ENCODE assay signal across 12 cellular contexts in the genomic region with DNA sequence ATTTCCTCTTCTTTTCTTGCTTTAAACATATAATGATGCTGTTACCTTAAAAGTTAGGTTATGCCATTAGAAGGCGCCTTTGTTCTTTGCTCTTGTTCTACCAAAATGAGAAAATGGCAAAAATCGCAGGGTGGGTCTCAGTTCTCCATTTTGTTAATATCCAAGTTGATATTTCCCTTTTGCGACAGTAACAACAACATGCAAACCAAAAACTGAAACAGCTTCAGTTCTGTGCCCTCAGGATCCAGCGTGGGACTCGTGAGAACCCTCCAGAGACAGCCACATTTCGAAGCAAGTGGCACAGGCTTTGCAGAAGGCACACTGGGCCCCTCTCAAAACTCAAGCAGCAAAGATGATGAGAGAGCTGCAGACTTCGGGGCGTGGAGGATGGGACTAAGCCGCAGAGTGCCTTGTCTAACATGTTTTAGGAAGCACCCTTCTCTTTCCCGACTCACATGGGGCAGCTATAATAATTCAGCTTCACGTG. TPM values are rescaled to one million over a fixed set of nuclear protein-coding genes. Genes with fewer than 3 reads are reported as not detected.
DNase-seq lines count a peak whose midpoint lies in the region; ATAC-seq and TF ChIP-seq lines count a peak whose summit lies in the region.
"Had no signal": no experiment of that assay in that cellular context is flagged by ENCODE, and none has a peak within 500 bp of the region (broad histone marks: within the 10 kb centered on the region; RNA-seq: fewer than 3 reads in every experiment).

No MANE protein-coding gene starts in this region.

- no peaks in the 10 kb centered on the region for H3K36me3 ChIP-seq in CD4-positive, CD25-positive, alpha-beta regulatory T cell (ENCODE audit: control insufficient read depth, insufficient read depth, low read length)
- H3K36me3 ChIP-seq in HCT116 (ENCODE audit: control insufficient read depth in 1 of 2, insufficient read depth in 2 of 2, low read length in 2 of 2) = no peaks in the 10 kb centered on the region

- no peak overlapping the region for H3K9ac ChIP-seq in HCT116 (ENCODE audit: low read length)
- H3K9ac ChIP-seq: parathyroid adenoma had no signal

- DNase-seq in CD4-positive, CD25-positive, alpha-beta regulatory T cell = no peak
- no peak for DNase-seq in HCT116 (ENCODE audit: low read depth, low spot score)
- DNase-seq in activated naive CD4-positive, alpha-beta T cell treated with anti-CD3 and anti-CD28 coated beads, Interleukin-2, amount 10 ng/mL, durations not matched to agents 7 days and 5 days = peak; percentile 52
- DNase-seq in nephron progenitor cell = no peak
- no peak for DNase-seq in NCI-H146 treated with DMSO at 0.1 percent for 48 hours (lab: John Stamatoyannopoulos, UW; ENCODE audit: unreplicated experiment)
- no peak for DNase-seq in WTC11 (ENCODE audit: low spot score)
- DNase-seq: hippocampal formation had no signal

- POLR2A ChIA-PET in HCT116 (lab: Charles Lee) = interaction anchor here (0.8 to 1.2 kb wide), 2 partner anchors 8 to 11 kb away, joined by 3 read pairs; no protein-coding TSS in a partner anchor
- POLR2A ChIA-PET in WTC11 (lab: Charles Lee) = no interaction called here

- H2AFZ ChIP-seq in HCT116 (ENCODE audit: low read depth, low read length, poor library complexity, severe bottlenecking) = no peak overlapping the region
- H2AFZ ChIP-seq: parathyroid adenoma had no signal

- CTCF ChIA-PET in HCT116 (lab: Charles Lee) (no interaction called here), WTC11 (lab: Charles Lee) (interaction anchor here (0.8 to 1.2 kb wide), 2 partner anchors 12 to 73 kb away, joined by 4 read pairs; no protein-coding TSS in a partner anchor)
- CTCF ChIA-PET in activated naive CD4-positive, alpha-beta T cell treated with anti-CD3 and anti-CD28 coated beads, Interleukin-2, amount 10 ng/mL, durations not matched to agents 7 days and 5 days (lab: Charles Lee) = interaction anchor here (0.7 to 5.6 kb wide), 12 partner anchors 9 to 104 kb away, joined by 3 to 103 read pairs (median 6); a partner anchor contains a TSS

- H3K27me3 ChIP-seq in CD4-positive, CD25-positive, alpha-beta regulatory T cell (ENCODE audit: control insufficient read depth, insufficient read depth, low read length) = no peaks in the 10 kb centered on the region
- H3K27me3 ChIP-seq in HCT116 (ENCODE audit: insufficient read depth, low read length) = peaks cover 28% of the 10 kb centered on the region

- BruUV-seq in HCT116 (replicated peaks; lab: Mats Ljungman, UMichigan) = no TSS peak

- no peak overlapping the region for H3K4me3 Mint-ChIP-seq in CD4-positive, CD25-positive, alpha-beta regulatory T cell
- no peak overlapping the region for H3K4me3 Mint-ChIP-seq in activated naive CD4-positive, alpha-beta T cell treated with anti-CD3 and anti-CD28 coated beads, Interleukin-2, amount 10 ng/mL, durations not matched to agents 7 days and 5 days
- no peak overlapping the region for H3K4me3 Mint-ChIP-seq in nephron progenitor cell
- no peak overlapping the region for H3K4me3 Mint-ChIP-seq in WTC11
- H3K4me3 Mint-ChIP-seq: stimulated activated effector memory CD8-positive, alpha-beta T cell treated with anti-CD3 and anti-CD28 coated beads, Interleukin-12 subunit alpha, Interleukin-12 subunit beta, amount 100 ng/mL, for 72 hours had no signal

- H3K27ac ChIP-seq in CD4-positive, CD25-positive, alpha-beta regulatory T cell (ENCODE audit: insufficient read depth, low read length, poor library complexity, severe bottlenecking) = peak overlapping the region; percentile 96
- no peak overlapping the region for H3K27ac ChIP-seq in HCT116 (ENCODE audit: low read depth, low read length)
- H3K27ac ChIP-seq: parathyroid adenoma had no signal

- H3K4me3 ChIP-seq in CD4-positive, CD25-positive, alpha-beta regulatory T cell (ENCODE audit: low read depth, low read length) = peak overlapping the region; percentile 75
- no peak overlapping the region for H3K4me3 ChIP-seq in HCT116 (replicated peaks in 1 of 2; ENCODE audit: low read depth in 1 of 2, low read length in 2 of 2)

- no peaks in the 10 kb centered on the region for H3K79me2 ChIP-seq in HCT116 (ENCODE audit: insufficient read depth, low read length)
- H3K79me2 ChIP-seq: parathyroid adenoma had no signal

- no peak for TF ChIP-seq RAD21 in HCT116 (IDR thresholded peaks at IDR 0.05; ENCODE audit: low read depth)

- no peaks in the 10 kb centered on the region for H3K36me3 Mint-ChIP-seq in CD4-positive, CD25-positive, alpha-beta regulatory T cell
- peaks cover 2% of the 10 kb centered on the region for H3K36me3 Mint-ChIP-seq in activated naive CD4-positive, alpha-beta T cell treated with anti-CD3 and anti-CD28 coated beads, Interleukin-2, amount 10 ng/mL, durations not matched to agents 7 days and 5 days
- H3K36me3 Mint-ChIP-seq in nephron progenitor cell (ENCODE audit: low read depth) (no peaks in the 10 kb centered on the region), WTC11 (no peaks in the 10 kb centered on the region)

- H3K4me1 Mint-ChIP-seq in CD4-positive, CD25-positive, alpha-beta regulatory T cell = peaks cover 6 to 46% (median 31%) of the 10 kb centered on the region in 4 donors
- peaks cover 3% of the 10 kb centered on the region for H3K4me1 Mint-ChIP-seq in activated naive CD4-positive, alpha-beta T cell treated with anti-CD3 and anti-CD28 coated beads, Interleukin-2, amount 10 ng/mL, durations not matched to agents 7 days and 5 days
- H3K4me1 Mint-ChIP-seq in nephron progenitor cell (peaks cover 41% of the 10 kb centered on the region), WTC11 (peaks cover 48% of the 10 kb centered on the region)

- no peaks in the 10 kb centered on the region for H4K20me1 ChIP-seq in HCT116 (ENCODE audit: insufficient read depth)

- H3K27me3 Mint-ChIP-seq in CD4-positive, CD25-positive, alpha-beta regulatory T cell = no peaks in the 10 kb centered on the region
- H3K27me3 Mint-ChIP-seq in activated naive CD4-positive, alpha-beta T cell treated with anti-CD3 and anti-CD28 coated beads, Interleukin-2, amount 10 ng/mL, durations not matched to agents 7 days and 5 days = peaks cover 5% of the 10 kb centered on the region
- H3K27me3 Mint-ChIP-seq in nephron progenitor cell (ENCODE audit: low read depth, poor library complexity) = no peaks in the 10 kb centered on the region
- no peaks in the 10 kb centered on the region for H3K27me3 Mint-ChIP-seq in WTC11 (ENCODE audit: low read depth)

- intact Hi-C loops in HCT116 (cut with micrococcal nuclease) = no loop called here

- ATAC-seq in CD4-positive, CD25-positive, alpha-beta regulatory T cell (ENCODE audit: low read depth in 2 of 2) = no peak
- ATAC-seq in HCT116 (no peak), GM21723 (IDR thresholded peaks at IDR 0.05; ENCODE audit: unreplicated experiment) (no peak), HG03460 (IDR thresholded peaks at IDR 0.05; ENCODE audit: unreplicated experiment) (no peak), WTC11 (no peak)

- H3K9me3 Mint-ChIP-seq in CD4-positive, CD25-positive, alpha-beta regulatory T cell = peaks cover 0 to 3% (median 0%) of the 10 kb centered on the region in 7 donors
- no peaks in the 10 kb centered on the region for H3K9me3 Mint-ChIP-seq in activated naive CD4-positive, alpha-beta T cell treated with anti-CD3 and anti-CD28 coated beads, Interleukin-2, amount 10 ng/mL, durations not matched to agents 7 days and 5 days
- H3K9me3 Mint-ChIP-seq in nephron progenitor cell (no peaks in the 10 kb centered on the region), WTC11 (no peaks in the 10 kb centered on the region)
- H3K9me3 Mint-ChIP-seq: stimulated activated effector memory CD8-positive, alpha-beta T cell treated with anti-CD3 and anti-CD28 coated beads, Interleukin-12 subunit alpha, Interleukin-12 subunit beta, amount 100 ng/mL, for 72 hours had no signal

- no peaks in the 10 kb centered on the region for H3K9me3 ChIP-seq in CD4-positive, CD25-positive, alpha-beta regulatory T cell (ENCODE audit: control insufficient read depth in 2 of 2, low read length in 2 of 2)
- H3K9me3 ChIP-seq in HCT116 (ENCODE audit: control insufficient read depth in 1 of 2, insufficient read depth in 1 of 2, low read depth in 1 of 2, low read length in 2 of 2) = no peaks in the 10 kb centered on the region

- H3K9me2 ChIP-seq in HCT116 (ENCODE audit: insufficient read depth) = no peaks in the 10 kb centered on the region

- H3K27ac Mint-ChIP-seq in CD4-positive, CD25-positive, alpha-beta regulatory T cell = no peak overlapping the region
- H3K27ac Mint-ChIP-seq in activated naive CD4-positive, alpha-beta T cell treated with anti-CD3 and anti-CD28 coated beads, Interleukin-2, amount 10 ng/mL, durations not matched to agents 7 days and 5 days = no peak overlapping the region
- H3K27ac Mint-ChIP-seq in nephron progenitor cell (peak overlapping the region; percentile 73), WTC11 (no peak overlapping the region)
- H3K27ac Mint-ChIP-seq: stimulated activated effector memory CD8-positive, alpha-beta T cell treated with anti-CD3 and anti-CD28 coated beads, Interleukin-12 subunit alpha, Interleukin-12 subunit beta, amount 100 ng/mL, for 72 hours had no signal

- TF ChIP-seq CTCF in HCT116 (IDR thresholded peaks at IDR 0.05 in 2 of 3, conservative IDR thresholded peaks at IDR 0.05 in 1 of 3; ENCODE audit: borderline replicate concordance in 1 of 3, insufficient read depth in 1 of 3, low read depth in 2 of 3, low read length in 2 of 3) (no peak), nephron progenitor cell (IDR thresholded peaks at IDR 0.05) (no peak), WTC11 (IDR thresholded peaks at IDR 0.05) (no peak)

- no peak for TF ChIP-seq POLR2A in HCT116 (IDR thresholded peaks at IDR 0.05; ENCODE audit: borderline replicate concordance, extremely low read depth, insufficient read depth, insufficient read length)

- peaks cover 83% of the 10 kb centered on the region for H3K4me1 ChIP-seq in CD4-positive, CD25-positive, alpha-beta regulatory T cell (ENCODE audit: control insufficient read depth, insufficient read depth, low read length, poor library complexity, severe bottlenecking)
- peaks cover 3 to 13% of the 10 kb centered on the region in 2 experiments; a peak in 3 of 4 replicates for H3K4me1 ChIP-seq in HCT116 (ENCODE audit: control insufficient read depth in 1 of 2, insufficient read depth in 2 of 2, low read length in 2 of 2)
- H3K4me1 ChIP-seq: parathyroid adenoma had no signal

- RAD21 ChIA-PET in HCT116 (lab: Charles Lee; ENCODE audit: low non-redundant PET in 1 of 2, low total read pairs in 2 of 2, uncharacterized antibody in 2 of 2, unreplicated experiment in 2 of 2) = no interaction called here

- peak overlapping the region; percentile 66 for H3K4me2 ChIP-seq in HCT116 (ENCODE audit: low read length)

TF ChIP-seq in WTC11, 78 proteins besides CTCF, POLR2A, EP300 and RAD21 (continues in another document):
- TF ChIP-seq ZNF671 (CRISPR knock-in tag; IDR thresholded peaks at IDR 0.05) (no peak), JAZF1 (CRISPR knock-in tag; IDR thresholded peaks at IDR 0.05) (no peak)

RNA-seq across cellular contexts. Expression of a gene that starts 33.0 kb away (rescaled TPM):
- total RNA-seq in CD4-positive, CD25-positive, alpha-beta regulatory T cell = 351 TPM
- 100 to 1,000 TPM; 164 to 207 (median 192) TPM for polyA plus RNA-seq in CD4-positive, CD25-positive, alpha-beta regulatory T cell
- total RNA-seq in HCT116 (2021; ENCODE audit: unreplicated experiment) = 0.61 TPM
- not detected in 2 replicates for polyA plus RNA-seq in HCT116 (2012)
- 0.37 to 0.73 TPM (median 0.72 TPM) in 3 replicates for total RNA-seq in WTC11 (2021)
- total RNA-seq: bronchial epithelial cell had no signal

RNA-seq across cellular contexts. Expression of a gene that starts 58.6 kb away (rescaled TPM):
- total RNA-seq in CD4-positive, CD25-positive, alpha-beta regulatory T cell = 0.25 TPM
- polyA plus RNA-seq in CD4-positive, CD25-positive, alpha-beta regulatory T cell = under 1 TPM in 1 of 4 donors, not detected in 3; 0.03 TPM
- total RNA-seq in HCT116 (2021; ENCODE audit: unreplicated experiment) (not detected), WTC11 (2021) (0.16 to 0.24 TPM (median 0.21 TPM) in 3 replicates)
- polyA plus RNA-seq in HCT116 (2012) = not detected in 2 replicates
- total RNA-seq: bronchial epithelial cell had no signal

Comparison
In these comparisons a context has a peak if more than half of its experiments do, and no peak if none do; other contexts are left out.
1. RNA of a gene that starts 33.0 kb away (total RNA-seq): 351 TPM in CD4-positive, CD25-positive, alpha-beta regulatory T cell (single experiment); 0.37 to 0.73 TPM in WTC11 and 0.61 TPM in HCT116 (single experiment); every median in the first group is over 100 times any median in the second.